ENCODE assay signal across 15 cellular contexts in genomic region chr9:113933671-113934070, GRCh38.
"Had no signal": no experiment of that assay in that cellular context is flagged by ENCODE, and none has a peak within 500 bp of the region (broad histone marks: within the 10 kb centered on the region; RNA-seq: fewer than 3 reads in every experiment).

No MANE protein-coding gene starts in this region.

- DNase-seq: foreskin melanocyte; hippocampal formation; kidney glomerular epithelial cell; natural killer cell; small intestine; stimulated activated CD4-positive, alpha-beta T cell treated with anti-CD3 and anti-CD28 coated beads, Interleukin-4, amount 100 ng/mL, for 24 hours had no signal

- H3K4me3 ChIP-seq: heart left ventricle, ovary had no signal

- H3K36me3 ChIP-seq: heart left ventricle, ovary had no signal

- H3K27ac Mint-ChIP-seq: dendritic cell treated with granulocyte-macrophage colony-stimulating factor and Interleukin-4, amounts not matched to agents 40 ng/mL and 50 ng/mL, for 4 days; mesothelial cell of epicardium; natural killer cell; stimulated activated memory B cell treated with anti-CD40 and anti-IgM and Interleukin-4, amounts not matched to agents 10 μg/mL and 1 μg/mL and 100 μg/mL, for 72 hours; stimulated activated naive CD8-positive, alpha-beta T cell treated with anti-CD3 and anti-CD28 coated beads, Interleukin-15, Interleukin-2, amounts not matched to agents 100 ng/mL and 50 ng/mL, for 24 hours; type B pancreatic cell had no signal

- H3K4me3 Mint-ChIP-seq: central memory CD8-positive, alpha-beta T cell; dendritic cell treated with granulocyte-macrophage colony-stimulating factor and Interleukin-4, amounts not matched to agents 40 ng/mL and 50 ng/mL, for 4 days; mesothelial cell of epicardium; natural killer cell; neural crest cell; stimulated activated memory B cell treated with anti-CD40 and anti-IgM and Interleukin-4, amounts not matched to agents 10 μg/mL and 1 μg/mL and 100 μg/mL, for 72 hours; stimulated activated naive CD8-positive, alpha-beta T cell treated with anti-CD3 and anti-CD28 coated beads, Interleukin-15, Interleukin-2, amounts not matched to agents 100 ng/mL and 50 ng/mL, for 24 hours; type B pancreatic cell had no signal

- H3K4me1 Mint-ChIP-seq: central memory CD8-positive, alpha-beta T cell; stimulated activated memory B cell treated with anti-CD40 and anti-IgM and Interleukin-4, amounts not matched to agents 10 μg/mL and 1 μg/mL and 100 μg/mL, for 72 hours had no signal

- H3K27me3 ChIP-seq: heart left ventricle, ovary had no signal

- H3K9me3 ChIP-seq: ovary had no signal

- ATAC-seq: heart left ventricle; natural killer cell; stimulated activated memory B cell treated with anti-CD40 and anti-IgM and Interleukin-4, amounts not matched to agents 10 μg/mL and 1 μg/mL and 100 μg/mL, for 72 hours had no signal

- H3K36me3 Mint-ChIP-seq: natural killer cell; stimulated activated memory B cell treated with anti-CD40 and anti-IgM and Interleukin-4, amounts not matched to agents 10 μg/mL and 1 μg/mL and 100 μg/mL, for 72 hours had no signal

- H3K27ac ChIP-seq: heart left ventricle had no signal

- H3K9me3 Mint-ChIP-seq: central memory CD8-positive, alpha-beta T cell; natural killer cell; neural crest cell; stimulated activated memory B cell treated with anti-CD40 and anti-IgM and Interleukin-4, amounts not matched to agents 10 μg/mL and 1 μg/mL and 100 μg/mL, for 72 hours; type B pancreatic cell had no signal

- H3K27me3 Mint-ChIP-seq: dendritic cell treated with granulocyte-macrophage colony-stimulating factor and Interleukin-4, amounts not matched to agents 40 ng/mL and 50 ng/mL, for 4 days; stimulated activated memory B cell treated with anti-CD40 and anti-IgM and Interleukin-4, amounts not matched to agents 10 μg/mL and 1 μg/mL and 100 μg/mL, for 72 hours; stimulated activated naive CD8-positive, alpha-beta T cell treated with anti-CD3 and anti-CD28 coated beads, Interleukin-15, Interleukin-2, amounts not matched to agents 100 ng/mL and 50 ng/mL, for 24 hours; type B pancreatic cell had no signal
